In genomic region chr7:24448038-24448437, GRCh38 we compare ENCODE assay signal across 7 cellular contexts.
"Had no signal": no experiment of that assay in that cellular context is flagged by ENCODE, and none has a peak within 500 bp of the region (broad histone marks: within the 10 kb centered on the region; RNA-seq: fewer than 3 reads in every experiment).

No MANE protein-coding gene starts in this region.

- H3K9ac ChIP-seq: GM23248 had no signal

- H3K4me3 ChIP-seq: GM23248 had no signal

- FAIRE-seq: H54, HTR-8/SVneo had no signal

- H3K27ac ChIP-seq: GM23248 had no signal

- DNase-seq: GM23248, GOT3, H9, HCEC 1CT, KG1 had no signal

- H2AFZ ChIP-seq: GM23248 had no signal
